ENCODE assay signal across 25 cellular contexts in genomic region chr3:2096196-2096595, GRCh38. TPM values are rescaled to one million over a fixed set of nuclear protein-coding genes. Genes with fewer than 3 reads are reported as not detected.
DNase-seq lines count a peak whose midpoint lies in the region; ATAC-seq and TF ChIP-seq lines count a peak whose summit lies in the region.
"Had no signal": no experiment of that assay in that cellular context is flagged by ENCODE, and none has a peak within 500 bp of the region (broad histone marks: within the 10 kb centered on the region; RNA-seq: fewer than 3 reads in every experiment).

No MANE protein-coding gene starts in this region.

- peak overlapping the region in 46 of 59 donors; percentile 1 to 72 (median 32) for H3K4me3 ChIP-seq in dorsolateral prefrontal cortex
- peak overlapping the region; percentile 19 to 23 for H3K4me3 ChIP-seq in tibial artery
- no peak overlapping the region for H3K4me3 ChIP-seq in uterus
- H3K4me3 ChIP-seq: left lung, mucosa of descending colon, SJSA1, suprapubic skin had no signal

- peaks cover 12% of the 10 kb centered on the region for H3K9me3 Mint-ChIP-seq in nephron progenitor cell
- H3K9me3 Mint-ChIP-seq: activated CD8-positive, alpha-beta T cell treated with anti-CD3 and anti-CD28 coated beads for 36 hours; activated naive CD8-positive, alpha-beta T cell treated with anti-CD3 and anti-CD28 coated beads for 36 hours had no signal

- intact Hi-C loops in dorsolateral prefrontal cortex (cut with DNase I), result no loop called here
- intact Hi-C loops in tibial artery (cut with DNase I; ENCODE audit: low total_unique reads), result no loop called here
- intact Hi-C loops in uterus (cut with DNase I; ENCODE audit: low total_unique reads), result no loop called here

- H3K4me3 Mint-ChIP-seq in nephron progenitor cell, result peak overlapping the region; percentile 9
- H3K4me3 Mint-ChIP-seq: activated CD8-positive, alpha-beta T cell treated with anti-CD3 and anti-CD28 coated beads for 36 hours; activated naive CD8-positive, alpha-beta T cell treated with anti-CD3 and anti-CD28 coated beads for 36 hours; IgD-negative memory B cell; stimulated activated memory B cell treated with anti-CD40 and anti-IgM and Interleukin-4, amounts not matched to agents 10 μg/mL and 1 μg/mL and 100 μg/mL, for 72 hours had no signal

- H3K4me1 Mint-ChIP-seq in nephron progenitor cell, result peaks cover 31% of the 10 kb centered on the region
- H3K4me1 Mint-ChIP-seq: stimulated activated memory B cell treated with anti-CD40 and anti-IgM and Interleukin-4, amounts not matched to agents 10 μg/mL and 1 μg/mL and 100 μg/mL, for 72 hours had no signal

- H3K27me3 Mint-ChIP-seq in nephron progenitor cell (ENCODE audit: low read depth, poor library complexity), result peaks cover 67% of the 10 kb centered on the region

- H3K36me3 Mint-ChIP-seq in nephron progenitor cell (ENCODE audit: low read depth), result no peaks in the 10 kb centered on the region
- H3K36me3 Mint-ChIP-seq: activated naive CD8-positive, alpha-beta T cell treated with anti-CD3 and anti-CD28 coated beads for 36 hours; IgD-negative memory B cell; stimulated activated memory B cell treated with anti-CD40 and anti-IgM and Interleukin-4, amounts not matched to agents 10 μg/mL and 1 μg/mL and 100 μg/mL, for 72 hours had no signal

- H3K27me3 ChIP-seq in dorsolateral prefrontal cortex (peaks cover 0 to 71% (median 24%) of the 10 kb centered on the region in 45 donors), tibial artery (no peaks in the 10 kb centered on the region), uterus (no peaks in the 10 kb centered on the region)
- H3K27me3 ChIP-seq: SJSA1 had no signal

- TF ChIP-seq POLR2A in uterus (IDR thresholded peaks at IDR 0.05), result no peak

- peak overlapping the region in 19 of 59 donors; percentile 1 to 72 (median 44) for H3K27ac ChIP-seq in dorsolateral prefrontal cortex
- H3K27ac ChIP-seq in tibial artery, result peak overlapping the region in 1 of 2 donors; percentile 29
- no peak overlapping the region for H3K27ac ChIP-seq in uterus
- H3K27ac ChIP-seq: left lung, SJSA1, suprapubic skin had no signal

- DNase-seq in SK-N-DZ (ENCODE audit: low spot score), result peak; percentile 20
- peak in 4 of 10 donors; percentile 27 to 58 (median 36) for DNase-seq in dorsolateral prefrontal cortex
- peak; percentile 6 for DNase-seq in nephron progenitor cell
- DNase-seq in tibial artery, result no peak
- DNase-seq in HuH-7.5 (ENCODE audit: low spot score), result no peak
- DNase-seq in uterus, result no peak
- DNase-seq: activated CD4-positive, alpha-beta T cell treated with anti-CD3 and anti-CD28 coated beads for 1 hour; activated CD8-positive, alpha-beta T cell treated with anti-CD3 and anti-CD28 coated beads for 36 hours; activated effector memory CD4-positive, alpha-beta T cell treated with Interleukin-2 at 50 U/mL for 16 hours; activated naive CD8-positive, alpha-beta T cell treated with anti-CD3 and anti-CD28 coated beads for 36 hours; effector CD8-positive, alpha-beta T cell; EL; foreskin fibroblast; left lung; mucosa of descending colon; NCI-H1105; NCI-H2081 treated with DMSO at 0.1 percent for 48 hours; NCI-H524; stimulated activated CD4-positive, alpha-beta T cell treated with anti-CD3 and anti-CD28 coated beads, Interleukin-4, amount 100 ng/mL, for 1 hour; T-helper 17 cell had no signal

- H3K36me3 ChIP-seq in tibial artery (no peaks in the 10 kb centered on the region), uterus (no peaks in the 10 kb centered on the region)
- H3K36me3 ChIP-seq: left lung, SJSA1, suprapubic skin had no signal

- TF ChIP-seq CTCF in dorsolateral prefrontal cortex (IDR thresholded peaks at IDR 0.05 in 54 of 56, conservative IDR thresholded peaks at IDR 0.05 in 2 of 56; ENCODE audit: low read depth in 1 of 56, partially characterized antibody in 56 of 56) (no peak), nephron progenitor cell (IDR thresholded peaks at IDR 0.05) (no peak), tibial artery (IDR thresholded peaks at IDR 0.05) (no peak), uterus (IDR thresholded peaks at IDR 0.05) (no peak)

- H3K9me3 ChIP-seq in tibial artery (no peaks in the 10 kb centered on the region), uterus (no peaks in the 10 kb centered on the region)
- H3K9me3 ChIP-seq: left lung, mucosa of descending colon, SJSA1, suprapubic skin had no signal

- H3K27ac Mint-ChIP-seq in nephron progenitor cell, result no peak overlapping the region
- H3K27ac Mint-ChIP-seq: activated CD8-positive, alpha-beta T cell treated with anti-CD3 and anti-CD28 coated beads for 36 hours; activated naive CD8-positive, alpha-beta T cell treated with anti-CD3 and anti-CD28 coated beads for 36 hours; IgD-negative memory B cell; stimulated activated memory B cell treated with anti-CD40 and anti-IgM and Interleukin-4, amounts not matched to agents 10 μg/mL and 1 μg/mL and 100 μg/mL, for 72 hours; T-helper 17 cell had no signal

- no peak for ATAC-seq in HG02870 (IDR thresholded peaks at IDR 0.05; ENCODE audit: unreplicated experiment)
- ATAC-seq: activated CD8-positive, alpha-beta T cell treated with anti-CD3 and anti-CD28 coated beads for 36 hours; left lung; mucosa of descending colon; stimulated activated memory B cell treated with anti-CD40 and anti-IgM and Interleukin-4, amounts not matched to agents 10 μg/mL and 1 μg/mL and 100 μg/mL, for 72 hours; T-helper 17 cell had no signal

- H3K4me1 ChIP-seq in tibial artery, result peaks cover 0 to 32% (median 16%) of the 10 kb centered on the region in 4 donors
- H3K4me1 ChIP-seq in uterus, result no peaks in the 10 kb centered on the region
- H3K4me1 ChIP-seq: left lung, SJSA1 had no signal

RNA-seq across cellular contexts. Expression of gene CNTN4, which starts 2.5 kb away (rescaled TPM):
- polyA plus RNA-seq in SK-N-DZ (2014; cell fraction: cytosol; rRNA removed), result 4.2 and 4.9 TPM in 2 replicates
- 4.2 and 5.2 TPM in 2 replicates for polyA plus RNA-seq in SK-N-DZ (2014; cell fraction: nucleus; rRNA removed)
- total RNA-seq in dorsolateral prefrontal cortex (10 to 100 TPM; 15.9 to 90.4 (median 54.2) TPM), uterus (10 to 100 TPM in 2 of 4 donors, 1 to 10 TPM in 2; 2.6 to 91.2 (median 13.2) TPM)
- total RNA-seq: activated CD8-positive, alpha-beta T cell treated with anti-CD3 and anti-CD28 coated beads for 36 hours; activated naive CD8-positive, alpha-beta T cell treated with anti-CD3 and anti-CD28 coated beads for 36 hours; SJSA1; T-helper 17 cell had no signal
- polyA plus RNA-seq: IgD-negative memory B cell had no signal

Comparison
In these comparisons a context has a peak if more than half of its experiments do, and no peak if none do; other contexts are left out.
1. DNase-seq: peak in SK-N-DZ (single experiment) and nephron progenitor cell (single experiment); none in tibial artery (0 of 2), HuH-7.5 (single experiment) and uterus (0 of 2).
2. H3K4me3 ChIP-seq: peak in dorsolateral prefrontal cortex (46 of 59) and tibial artery (2 of 2); none in uterus (0 of 2).